In the genomic region with DNA sequence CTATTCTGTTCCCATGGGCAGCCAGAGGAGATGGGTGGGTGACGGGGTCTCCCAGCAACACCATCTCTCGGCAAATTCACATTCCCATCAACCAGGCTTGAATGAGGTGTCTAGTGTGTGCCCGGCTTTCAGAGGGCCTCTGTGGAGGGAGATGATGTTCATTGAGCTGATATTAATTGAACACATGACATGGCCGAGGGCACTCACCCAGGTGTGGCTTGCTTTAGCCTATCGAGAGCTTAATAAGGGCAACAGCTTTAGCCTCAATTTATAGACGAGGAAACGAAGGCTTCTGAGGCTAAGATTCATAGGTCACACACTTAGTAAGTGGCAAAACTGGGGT, we compare ENCODE assay signal across 2 cellular contexts.
TF ChIP-seq lines count a peak whose summit lies in the region.

No MANE protein-coding gene starts in this region.

TF ChIP-seq in IMR-90, 13 proteins besides CTCF, POLR2A, EP300 and RAD21:
- TF ChIP-seq MAZ (IDR thresholded peaks at IDR 0.05; ENCODE audit: borderline replicate concordance, low read depth, low read length), result no peak
- TF ChIP-seq MXI1 (IDR thresholded peaks at IDR 0.05; ENCODE audit: borderline replicate concordance, low read depth, low read length), result no peak
- no peak for TF ChIP-seq CHD1 (IDR thresholded peaks at IDR 0.05; ENCODE audit: low read depth, low read length)
- no peak for TF ChIP-seq MAFK (IDR thresholded peaks at IDR 0.05; ENCODE audit: low read depth, low read length)
- TF ChIP-seq SMC3 (IDR thresholded peaks at IDR 0.05; ENCODE audit: low read depth, low read length), result no peak
- no peak for TF ChIP-seq CEBPB (IDR thresholded peaks at IDR 0.05; ENCODE audit: low read depth, low read length)
- no peak for TF ChIP-seq RFX5 (IDR thresholded peaks at IDR 0.05; ENCODE audit: low read depth, low read length)
- TF ChIP-seq RCOR1 (IDR thresholded peaks at IDR 0.05; ENCODE audit: insufficient replicate concordance, low read length), result no peak
- no peak for TF ChIP-seq BHLHE40 (IDR thresholded peaks at IDR 0.05; ENCODE audit: low read depth, low read length)
- TF ChIP-seq, protein P1, sequence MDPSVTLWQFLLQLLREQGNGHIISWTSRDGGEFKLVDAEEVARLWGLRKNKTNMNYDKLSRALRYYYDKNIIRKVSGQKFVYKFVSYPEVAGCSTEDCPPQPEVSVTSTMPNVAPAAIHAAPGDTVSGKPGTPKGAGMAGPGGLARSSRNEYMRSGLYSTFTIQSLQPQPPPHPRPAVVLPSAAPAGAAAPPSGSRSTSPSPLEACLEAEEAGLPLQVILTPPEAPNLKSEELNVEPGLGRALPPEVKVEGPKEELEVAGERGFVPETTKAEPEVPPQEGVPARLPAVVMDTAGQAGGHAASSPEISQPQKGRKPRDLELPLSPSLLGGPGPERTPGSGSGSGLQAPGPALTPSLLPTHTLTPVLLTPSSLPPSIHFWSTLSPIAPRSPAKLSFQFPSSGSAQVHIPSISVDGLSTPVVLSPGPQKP (IDR thresholded peaks at IDR 0.05; ENCODE audit: borderline replicate concordance, low read depth, low read length), result no peak
- TF ChIP-seq, protein P2, sequence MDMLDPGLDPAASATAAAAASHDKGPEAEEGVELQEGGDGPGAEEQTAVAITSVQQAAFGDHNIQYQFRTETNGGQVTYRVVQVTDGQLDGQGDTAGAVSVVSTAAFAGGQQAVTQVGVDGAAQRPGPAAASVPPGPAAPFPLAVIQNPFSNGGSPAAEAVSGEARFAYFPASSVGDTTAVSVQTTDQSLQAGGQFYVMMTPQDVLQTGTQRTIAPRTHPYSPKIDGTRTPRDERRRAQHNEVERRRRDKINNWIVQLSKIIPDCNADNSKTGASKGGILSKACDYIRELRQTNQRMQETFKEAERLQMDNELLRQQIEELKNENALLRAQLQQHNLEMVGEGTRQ (IDR thresholded peaks at IDR 0.05; ENCODE audit: low read depth, low read length), result no peak
- TF ChIP-seq NFE2L2 (IDR thresholded peaks at IDR 0.05; ENCODE audit: low read depth, low read length), result no peak
- TF ChIP-seq FOS (IDR thresholded peaks at IDR 0.05; ENCODE audit: low read depth, low read length), result no peak
TF ChIP-seq in IMR-90: peak in this region for 0.

TF ChIP-seq in GM12878, 131 proteins besides CTCF, POLR2A, EP300 and RAD21:
- TF ChIP-seq CREB1 (IDR thresholded peaks at IDR 0.05; ENCODE audit: low read depth), result no peak
- TF ChIP-seq ASH2L (IDR thresholded peaks at IDR 0.05; ENCODE audit: borderline replicate concordance, low read depth), result no peak
- TF ChIP-seq SKIL (IDR thresholded peaks at IDR 0.05; ENCODE audit: low read depth, poor library complexity, severe bottlenecking), result no peak
- no peak for TF ChIP-seq PML (IDR thresholded peaks at IDR 0.05; ENCODE audit: low read length)
- TF ChIP-seq PRDM15 (CRISPR knock-in tag; IDR thresholded peaks at IDR 0.05), result no peak
- no peak for TF ChIP-seq ZNF24 (IDR thresholded peaks at IDR 0.05)
- no peak for TF ChIP-seq TARDBP (IDR thresholded peaks at IDR 0.05; ENCODE audit: borderline replicate concordance)
- TF ChIP-seq TCF7 (IDR thresholded peaks at IDR 0.05; ENCODE audit: borderline replicate concordance), result no peak
- no peak for TF ChIP-seq EED (IDR thresholded peaks at IDR 0.05; ENCODE audit: low read depth)
- no peak for TF ChIP-seq LARP7 (IDR thresholded peaks at IDR 0.05)
- TF ChIP-seq MYC (IDR thresholded peaks at IDR 0.05; ENCODE audit: insufficient read depth, insufficient read length, insufficient replicate concordance, low read length, severe bottlenecking), result no peak
- no peak for TF ChIP-seq SMC3 (IDR thresholded peaks at IDR 0.05; ENCODE audit: borderline replicate concordance, low read length)
- no peak for TF ChIP-seq SIX5 (IDR thresholded peaks at IDR 0.05; ENCODE audit: low read depth, low read length, severe bottlenecking)
- no peak for TF ChIP-seq BMI1 (IDR thresholded peaks at IDR 0.05; ENCODE audit: borderline replicate concordance)
- no peak for TF ChIP-seq ETV6 (conservative IDR thresholded peaks at IDR 0.05 in 1 of 2, IDR thresholded peaks at IDR 0.05 in 1 of 2; ENCODE audit: borderline replicate concordance in 1 of 2, low read depth in 1 of 2)
- no peak for TF ChIP-seq TBL1XR1 (IDR thresholded peaks at IDR 0.05; ENCODE audit: low read depth, low read length)
- TF ChIP-seq MEF2A (IDR thresholded peaks at IDR 0.05; ENCODE audit: insufficient read depth, low read depth, low read length), result no peak
